ENCODE assay signal across 8 cellular contexts in the genomic region with DNA sequence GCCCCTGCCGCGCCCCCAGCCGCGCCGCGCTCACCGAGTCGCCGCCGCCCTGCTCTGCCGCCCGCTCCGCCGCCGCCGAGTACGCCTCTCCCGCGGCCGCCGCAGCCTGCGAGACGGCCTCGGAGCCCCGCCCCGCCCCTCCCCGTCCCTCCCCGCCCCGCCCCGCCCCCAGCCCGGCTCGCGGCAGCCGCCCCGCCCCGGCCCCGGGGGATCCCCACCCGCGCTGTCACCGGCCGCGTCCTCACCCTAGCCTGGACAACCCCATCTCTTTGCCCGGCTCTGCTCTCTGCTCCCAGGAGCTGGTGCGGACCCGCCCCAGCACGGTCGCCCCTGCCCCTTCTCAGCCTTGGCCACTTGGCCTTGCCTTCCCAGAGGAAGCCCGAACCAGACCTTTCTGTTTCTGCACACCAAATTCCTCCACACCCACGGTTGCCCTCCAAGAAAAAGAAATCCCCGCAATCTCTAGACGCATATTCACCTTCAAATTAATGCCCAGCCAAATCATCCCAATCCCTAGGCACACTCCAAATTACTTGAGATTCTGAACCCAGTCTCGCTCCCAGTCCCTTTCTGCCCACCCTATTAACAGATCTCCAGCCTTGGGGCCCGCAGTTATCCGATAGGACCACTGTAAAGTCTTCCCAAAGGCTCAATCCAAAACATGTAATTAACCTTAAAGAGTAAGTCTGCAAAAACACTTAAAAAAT. TPM values are rescaled to one million over a fixed set of nuclear protein-coding genes. Genes with fewer than 3 reads are reported as not detected.
DNase-seq lines count a peak whose midpoint lies in the region; ATAC-seq and TF ChIP-seq lines count a peak whose summit lies in the region.

A gene (minus strand): TSS at position 89 of the 707 bp plus-strand sequence. CDS start 77,715 bp downstream, outside the sequence.

- H3K9ac ChIP-seq in endodermal cell (ENCODE audit: extremely low read depth, low read length, poor library complexity, severe bottlenecking) = no peak within 1 kb of the TSS

- H3K9me3 ChIP-seq in MG63 (no peaks in the 10 kb centered on the region), endodermal cell (ENCODE audit: control insufficient read depth, low read length) (no peaks in the 10 kb centered on the region), mononuclear cell (ENCODE audit: low read depth, low read length) (no peaks in the 10 kb centered on the region)

- in situ Hi-C loops in Caki2 (cut with HindIII; ENCODE audit: low pct_unique_long_range_greater_than_20kb, low sequenced_read_pairs) = no loop called here

- H3K4me3 Mint-ChIP-seq in activated CD8-positive, alpha-beta T cell treated with anti-CD3 and anti-CD28 coated beads, Interleukin-2, amount 10 ng/mL, durations not matched to agents 7 days and 5 days = peak within 1 kb of the TSS; percentile 60
- H3K4me3 Mint-ChIP-seq in endodermal cell = peak within 1 kb of the TSS; percentile 58
- peak within 1 kb of the TSS; percentile 73 for H3K4me3 Mint-ChIP-seq in stimulated activated effector memory CD8-positive, alpha-beta T cell treated with anti-CD3 and anti-CD28 coated beads, Interleukin-12 subunit alpha, Interleukin-12 subunit beta, amount 100 ng/mL, for 72 hours

- H3K9me3 Mint-ChIP-seq in activated CD8-positive, alpha-beta T cell treated with anti-CD3 and anti-CD28 coated beads, Interleukin-2, amount 10 ng/mL, durations not matched to agents 7 days and 5 days (ENCODE audit: insufficient read depth) = no peaks in the 10 kb centered on the region
- no peaks in the 10 kb centered on the region for H3K9me3 Mint-ChIP-seq in endodermal cell
- H3K9me3 Mint-ChIP-seq in stimulated activated effector memory CD8-positive, alpha-beta T cell treated with anti-CD3 and anti-CD28 coated beads, Interleukin-12 subunit alpha, Interleukin-12 subunit beta, amount 100 ng/mL, for 72 hours = no peaks in the 10 kb centered on the region

- no peaks in the 10 kb centered on the region for H3K36me3 Mint-ChIP-seq in activated CD8-positive, alpha-beta T cell treated with anti-CD3 and anti-CD28 coated beads, Interleukin-2, amount 10 ng/mL, durations not matched to agents 7 days and 5 days (ENCODE audit: low read depth)
- no peaks in the 10 kb centered on the region for H3K36me3 Mint-ChIP-seq in endodermal cell (ENCODE audit: low read depth)
- no peaks in the 10 kb centered on the region for H3K36me3 Mint-ChIP-seq in stimulated activated effector memory CD8-positive, alpha-beta T cell treated with anti-CD3 and anti-CD28 coated beads, Interleukin-12 subunit alpha, Interleukin-12 subunit beta, amount 100 ng/mL, for 72 hours

- peaks cover 37% of the 10 kb centered on the region for H3K27me3 Mint-ChIP-seq in activated CD8-positive, alpha-beta T cell treated with anti-CD3 and anti-CD28 coated beads, Interleukin-2, amount 10 ng/mL, durations not matched to agents 7 days and 5 days (ENCODE audit: low read depth)
- peaks cover 59% of the 10 kb centered on the region for H3K27me3 Mint-ChIP-seq in endodermal cell (ENCODE audit: insufficient read depth)

- 8 to 52% methylated on average over 2 to 30 of the region's 54 CpGs for WGBS in endodermal cell (ENCODE audit: insufficient coverage in 1 of 2, insufficient read length in 1 of 2), 2 experiments

- H3K27me3 ChIP-seq in MG63 (no peaks in the 10 kb centered on the region), endodermal cell (ENCODE audit: control insufficient read depth, insufficient read depth, low read length, poor library complexity, severe bottlenecking) (peaks cover 68% of the 10 kb centered on the region), mononuclear cell (ENCODE audit: insufficient read depth, low read length) (no peaks in the 10 kb centered on the region)

- no peak for DNase-seq in Caki2 (ENCODE audit: low read depth)
- peak; percentile 51 for DNase-seq in MG63
- DNase-seq in activated CD8-positive, alpha-beta T cell treated with anti-CD3 and anti-CD28 coated beads, Interleukin-2, amount 10 ng/mL, durations not matched to agents 7 days and 5 days = peak; percentile 42
- peak; percentile 84 for DNase-seq in endodermal cell
- peak; percentile 18 to 60 for DNase-seq in stimulated activated effector memory CD8-positive, alpha-beta T cell treated with anti-CD3 and anti-CD28 coated beads, Interleukin-12 subunit alpha, Interleukin-12 subunit beta, amount 100 ng/mL, for 72 hours (ENCODE audit: low spot score in 2 of 2)
- DNase-seq in NCI-H1694 treated with DMSO at 0.1 percent for 48 hours (lab: John Stamatoyannopoulos, UW) = no peak

- CTCF ChIA-PET in activated CD8-positive, alpha-beta T cell treated with anti-CD3 and anti-CD28 coated beads, Interleukin-2, amount 10 ng/mL, durations not matched to agents 7 days and 5 days (lab: Charles Lee) = no interaction called here

- H3K36me3 ChIP-seq in MG63 (no peaks in the 10 kb centered on the region), endodermal cell (ENCODE audit: control insufficient read depth, insufficient read depth, low read length) (no peaks in the 10 kb centered on the region)

- peak within 1 kb of the TSS; percentile 48 for H3K4me3 ChIP-seq in MG63
- H3K4me3 ChIP-seq in endodermal cell (ENCODE audit: low read length) = peak within 1 kb of the TSS; percentile 77
- peak within 1 kb of the TSS; percentile 77 for H3K4me3 ChIP-seq in mononuclear cell (ENCODE audit: low read length)

- H3K4me1 ChIP-seq in endodermal cell (ENCODE audit: control insufficient read depth, insufficient read depth, low read length) (no peaks in the 10 kb centered on the region), mononuclear cell (ENCODE audit: insufficient read depth, low read length) (peaks cover 47% of the 10 kb centered on the region)

- no peak within 1 kb of the TSS for H3K27ac ChIP-seq in endodermal cell (ENCODE audit: low read depth, low read length)

- POLR2A ChIA-PET in activated CD8-positive, alpha-beta T cell treated with anti-CD3 and anti-CD28 coated beads, Interleukin-2, amount 10 ng/mL, durations not matched to agents 7 days and 5 days (lab: Charles Lee) = interaction anchor here (1.0 kb wide), 1 partner anchor 11 kb away, joined by 5 read pairs; no protein-coding TSS in a partner anchor

- no peak for TF ChIP-seq CTCF in endodermal cell (conservative IDR thresholded peaks at IDR 0.05)

- ATAC-seq in GM21723 (IDR thresholded peaks at IDR 0.05; ENCODE audit: unreplicated experiment) = peak; percentile 73
- peak; percentile 89 for ATAC-seq in activated CD8-positive, alpha-beta T cell treated with anti-CD3 and anti-CD28 coated beads, Interleukin-2, amount 10 ng/mL, durations not matched to agents 7 days and 5 days
- ATAC-seq in stimulated activated effector memory CD8-positive, alpha-beta T cell treated with anti-CD3 and anti-CD28 coated beads, Interleukin-12 subunit alpha, Interleukin-12 subunit beta, amount 100 ng/mL, for 72 hours = peak; percentile 79

- H3K4me1 Mint-ChIP-seq in activated CD8-positive, alpha-beta T cell treated with anti-CD3 and anti-CD28 coated beads, Interleukin-2, amount 10 ng/mL, durations not matched to agents 7 days and 5 days (ENCODE audit: low read depth) = peaks cover 15% of the 10 kb centered on the region
- peaks cover 13% of the 10 kb centered on the region for H3K4me1 Mint-ChIP-seq in endodermal cell
- peaks cover 41% of the 10 kb centered on the region for H3K4me1 Mint-ChIP-seq in stimulated activated effector memory CD8-positive, alpha-beta T cell treated with anti-CD3 and anti-CD28 coated beads, Interleukin-12 subunit alpha, Interleukin-12 subunit beta, amount 100 ng/mL, for 72 hours

- no peak within 1 kb of the TSS for H3K27ac Mint-ChIP-seq in activated CD8-positive, alpha-beta T cell treated with anti-CD3 and anti-CD28 coated beads, Interleukin-2, amount 10 ng/mL, durations not matched to agents 7 days and 5 days
- H3K27ac Mint-ChIP-seq in endodermal cell = peak within 1 kb of the TSS; percentile 13
- peak within 1 kb of the TSS; percentile 74 for H3K27ac Mint-ChIP-seq in stimulated activated effector memory CD8-positive, alpha-beta T cell treated with anti-CD3 and anti-CD28 coated beads, Interleukin-12 subunit alpha, Interleukin-12 subunit beta, amount 100 ng/mL, for 72 hours

RNA-seq across cellular contexts. Expression of the gene that starts here (rescaled TPM):
- 10.7 TPM in 2 replicates for total RNA-seq in Caki2 (2014; rRNA removed; shearing (Covaris generic); ENCODE audit: low replicate concordance)
- 0.69 and 1.3 TPM in 2 replicates for total RNA-seq in MG63 (2014; rRNA removed; shearing (Covaris generic); ENCODE audit: low replicate concordance)
- under 1 TPM; 0.78 to 0.84 TPM for total RNA-seq in activated CD8-positive, alpha-beta T cell treated with anti-CD3 and anti-CD28 coated beads, Interleukin-2, amount 10 ng/mL, durations not matched to agents 7 days and 5 days
- 1 to 10 TPM in 1 of 2 donors, under 1 TPM in 1; 0.86 to 1.4 TPM for total RNA-seq in endodermal cell
- 11.2 TPM for polyA plus RNA-seq in endodermal cell (2013, experiment 1 of 2)
- 10.0 TPM for polyA plus RNA-seq in endodermal cell (2013, experiment 2 of 2)
- total RNA-seq in mononuclear cell = 63.3 TPM

Comparison
In these comparisons a context has a peak if more than half of its experiments do, and no peak if none do; other contexts are left out.
1. Peak in DNase-seq and ATAC-seq in activated CD8-positive, alpha-beta T cell treated with anti-CD3 and anti-CD28 coated beads, Interleukin-2, amount 10 ng/mL, durations not matched to agents 7 days and 5 days; RNA of the gene not detected or under 1 TPM.
2. DNase-seq: peak in MG63 (single experiment), endodermal cell (single experiment) and stimulated activated effector memory CD8-positive, alpha-beta T cell treated with anti-CD3 and anti-CD28 coated beads, Interleukin-12 subunit alpha, Interleukin-12 subunit beta, amount 100 ng/mL, for 72 hours (2 of 2); none in Caki2 (single experiment) and NCI-H1694 treated with DMSO at 0.1 percent for 48 hours (single experiment).
3. Peak in every context shown above with its lines, with median percentiles within 50 percentile points of each other: ATAC-seq, H3K4me3 ChIP-seq and H3K4me3 Mint-ChIP-seq.